Comparison of ENCODE assay signal across 17 cellular contexts in the genomic region with DNA sequence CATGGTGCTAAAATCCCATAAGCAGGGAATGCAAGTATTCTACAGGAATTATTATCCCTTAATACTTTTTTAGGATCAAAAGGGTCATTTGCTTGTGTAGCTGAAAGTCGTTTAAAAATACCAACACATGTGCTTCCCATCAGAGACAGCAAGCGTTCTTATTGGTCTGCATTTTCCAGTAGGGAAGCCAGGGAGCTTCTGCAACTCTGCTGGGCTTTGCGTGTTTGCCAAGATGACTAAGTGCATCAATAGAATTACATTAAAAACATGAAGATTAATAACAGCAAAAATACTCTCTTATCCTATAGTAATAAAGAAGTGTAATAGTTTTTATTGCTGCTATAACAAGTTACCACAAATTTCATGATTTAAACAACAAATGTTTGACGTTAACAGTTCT.
DNase-seq lines count a peak whose midpoint lies in the region; ATAC-seq lines count a peak whose summit lies in the region.
"Had no signal": no experiment of that assay in that cellular context is flagged by ENCODE, and none has a peak within 500 bp of the region (broad histone marks: within the 10 kb centered on the region; RNA-seq: fewer than 3 reads in every experiment).

No MANE protein-coding gene starts in this region.

- DNase-seq in AG20443 (ENCODE audit: low spot score) (peak; percentile 25), MG63 (peak; percentile 1), fibroblast of gingiva (ENCODE audit: low read depth) (peak; percentile 60), iris pigment epithelial cell (ENCODE audit: low read depth) (peak; percentile 6)
- no peak for DNase-seq in effector memory CD8-positive, alpha-beta T cell
- DNase-seq: ACHN; AML-193; Caco-2; CD8-positive, alpha-beta memory T cell; DND-41; GDM1 had no signal

- H3K4me3 Mint-ChIP-seq in effector memory CD8-positive, alpha-beta T cell = no peak overlapping the region
- H3K4me3 Mint-ChIP-seq: CD8-positive, alpha-beta memory T cell had no signal

- H3K27ac Mint-ChIP-seq in effector memory CD8-positive, alpha-beta T cell = no peak overlapping the region
- H3K27ac Mint-ChIP-seq: CD8-positive, alpha-beta memory T cell had no signal

- no peaks in the 10 kb centered on the region for H3K4me1 Mint-ChIP-seq in effector memory CD8-positive, alpha-beta T cell (ENCODE audit: low read depth in 2 of 2)
- H3K4me1 Mint-ChIP-seq: CD8-positive, alpha-beta memory T cell had no signal

- H3K9me3 ChIP-seq in MG63 = no peaks in the 10 kb centered on the region
- H3K9me3 ChIP-seq: BLaER1, Caco-2 had no signal

- H3K4me3 ChIP-seq in MG63 = no peak overlapping the region
- H3K4me3 ChIP-seq: BLaER1 had no signal

- peaks cover 5 to 9% of the 10 kb centered on the region in 2 donors for H3K27me3 Mint-ChIP-seq in effector memory CD8-positive, alpha-beta T cell

- no peaks in the 10 kb centered on the region for H3K36me3 Mint-ChIP-seq in effector memory CD8-positive, alpha-beta T cell (ENCODE audit: insufficient read depth)

- H3K9me3 Mint-ChIP-seq in effector memory CD8-positive, alpha-beta T cell = no peaks in the 10 kb centered on the region
- H3K9me3 Mint-ChIP-seq: CD8-positive, alpha-beta memory T cell had no signal

- ATAC-seq in effector memory CD8-positive, alpha-beta T cell (replicated peaks) = no peak
- ATAC-seq in GM18498 (IDR thresholded peaks at IDR 0.05; ENCODE audit: unreplicated experiment) (no peak), HG02678 (IDR thresholded peaks at IDR 0.05; ENCODE audit: unreplicated experiment) (no peak), HG02610 (IDR thresholded peaks at IDR 0.05; ENCODE audit: unreplicated experiment) (no peak)
- ATAC-seq: HCT116, HepG2 had no signal

- no peaks in the 10 kb centered on the region for H3K27me3 ChIP-seq in MG63
- H3K27me3 ChIP-seq: BLaER1 had no signal

- no peaks in the 10 kb centered on the region for H3K36me3 ChIP-seq in MG63
- H3K36me3 ChIP-seq: BLaER1 had no signal

Comparison
In these comparisons a context has a peak if more than half of its experiments do, and no peak if none do; other contexts are left out.
1. DNase-seq: peak in AG20443 (single experiment), MG63 (single experiment), fibroblast of gingiva (single experiment) and iris pigment epithelial cell (single experiment); none in effector memory CD8-positive, alpha-beta T cell (0 of 3).